20 cellular contexts compared by ENCODE assay signal in genomic region chr2:121625953-121626352, GRCh38.
"Had no signal": no experiment of that assay in that cellular context is flagged by ENCODE, and none has a peak within 500 bp of the region (broad histone marks: within the 10 kb centered on the region; RNA-seq: fewer than 3 reads in every experiment).

No MANE protein-coding gene starts in this region.

- H3K9me3 Mint-ChIP-seq: activated CD4-positive, alpha-beta memory T cell treated with anti-CD3 and anti-CD28 coated beads for 36 hours; activated T-helper 17 cell treated with anti-CD3 and anti-CD28 coated beads, Interleukin-2, amount 50 U/mL, for 72 hours had no signal

- H3K36me3 ChIP-seq: tibial nerve had no signal

- H3K27me3 Mint-ChIP-seq: activated CD4-positive, alpha-beta memory T cell treated with anti-CD3 and anti-CD28 coated beads for 36 hours; activated naive CD8-positive, alpha-beta T cell treated with anti-CD3 and anti-CD28 coated beads, Interleukin-2, amount 10 ng/mL, durations not matched to agents 7 days and 5 days; activated T-helper 17 cell treated with anti-CD3 and anti-CD28 coated beads, Interleukin-2, amount 50 U/mL, for 72 hours; brain had no signal

- H3K27me3 ChIP-seq: hepatocyte, tibial nerve had no signal

- H3K4me1 Mint-ChIP-seq: brain, mesothelial cell of epicardium, WTC11 had no signal

- DNase-seq: activated CD4-positive, alpha-beta memory T cell treated with anti-CD3 and anti-CD28 coated beads for 36 hours; activated CD4-positive, alpha-beta T cell treated with anti-CD3 and anti-CD28 coated beads for 4 hours; activated naive CD4-positive, alpha-beta T cell treated with Interleukin-2 at 50 U/mL for 16 hours; activated naive CD8-positive, alpha-beta T cell treated with anti-CD3 and anti-CD28 coated beads, Interleukin-2, amount 10 ng/mL, durations not matched to agents 7 days and 5 days; activated T-cell treated with anti-CD3 and anti-CD28 coated beads for 4 hours; anterior cingulate cortex; effector CD4-positive, alpha-beta T cell; left cardiac atrium; occipital lobe; posterior cingulate gyrus; stimulated activated CD4-positive, alpha-beta T cell treated with anti-CD3 and anti-CD28 coated beads, Interleukin-2, amount 100 ng/mL, for 24 hours; stimulated activated naive CD4-positive, alpha-beta T cell treated with Interleukin-2 at 50 U/mL for 16 hours had no signal

- FAIRE-seq: urothelium cell line had no signal

- ATAC-seq: activated T-helper 17 cell treated with anti-CD3 and anti-CD28 coated beads, Interleukin-2, amount 50 U/mL, for 72 hours; left cardiac atrium; WTC11 had no signal

- H3K4me3 Mint-ChIP-seq: activated CD4-positive, alpha-beta memory T cell treated with anti-CD3 and anti-CD28 coated beads for 36 hours; activated naive CD8-positive, alpha-beta T cell treated with anti-CD3 and anti-CD28 coated beads, Interleukin-2, amount 10 ng/mL, durations not matched to agents 7 days and 5 days; activated T-helper 17 cell treated with anti-CD3 and anti-CD28 coated beads, Interleukin-2, amount 50 U/mL, for 72 hours; brain; mesothelial cell of epicardium; WTC11 had no signal

- H3K27ac Mint-ChIP-seq: activated CD4-positive, alpha-beta memory T cell treated with anti-CD3 and anti-CD28 coated beads for 36 hours; activated naive CD8-positive, alpha-beta T cell treated with anti-CD3 and anti-CD28 coated beads, Interleukin-2, amount 10 ng/mL, durations not matched to agents 7 days and 5 days; activated T-helper 17 cell treated with anti-CD3 and anti-CD28 coated beads, Interleukin-2, amount 50 U/mL, for 72 hours; brain; mesothelial cell of epicardium; WTC11 had no signal

- H3K4me3 ChIP-seq: hepatocyte, lung, tibial nerve had no signal
